16 cellular contexts compared by ENCODE assay signal in the genomic region with DNA sequence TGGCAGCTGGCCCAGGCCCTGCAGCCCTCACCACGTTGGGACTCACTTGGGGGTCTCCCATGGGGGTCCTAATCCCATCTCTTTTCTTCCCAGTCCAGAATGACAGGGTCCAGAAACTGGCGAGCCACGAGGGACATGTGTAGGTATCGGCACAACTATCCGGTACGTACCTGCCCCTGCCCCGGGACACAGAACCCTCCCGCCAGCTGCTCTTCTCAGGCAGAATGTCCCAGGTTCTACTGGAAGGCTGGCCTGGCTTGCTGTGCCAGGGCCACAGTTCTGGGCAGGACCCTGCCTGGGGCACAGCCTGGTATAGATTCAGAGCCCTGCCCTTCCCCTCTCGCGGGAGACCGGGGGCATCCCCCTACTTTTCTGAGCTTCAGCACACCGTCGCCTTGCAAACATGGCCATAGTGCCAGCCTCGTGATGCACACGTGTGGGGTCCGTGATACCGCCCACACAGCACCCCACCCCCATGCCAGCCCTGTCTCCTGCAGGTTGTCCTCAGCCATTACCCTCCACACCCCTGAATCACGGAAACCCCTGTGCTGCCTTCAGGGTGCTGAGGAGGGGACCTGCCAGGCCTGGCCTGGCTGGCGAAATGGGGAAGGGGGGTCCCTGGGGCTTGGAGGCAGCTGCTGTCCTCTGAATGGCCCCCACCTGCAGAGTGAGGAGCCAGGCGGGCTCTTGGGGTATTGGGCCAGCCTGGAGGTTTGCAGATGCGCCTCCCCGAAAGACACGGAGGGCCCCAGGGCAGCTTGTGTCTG. TPM values are rescaled to one million over a fixed set of nuclear protein-coding genes. Genes with fewer than 3 reads are reported as not detected.
DNase-seq lines count a peak whose midpoint lies in the region; TF ChIP-seq lines count a peak whose summit lies in the region.
"Had no signal": no experiment of that assay in that cellular context is flagged by ENCODE, and none has a peak within 500 bp of the region (broad histone marks: within the 10 kb centered on the region; RNA-seq: fewer than 3 reads in every experiment).

No MANE protein-coding gene starts in this region.

- H3K9me3 Mint-ChIP-seq in T-helper 2 cell treated with Interferon-gamma antibody and Interleukin-4, amounts not matched to agents 5 μg/mL and 100 μg/mL, for 36 hours = no peaks in the 10 kb centered on the region
- H3K9me3 Mint-ChIP-seq in IgD-negative memory B cell (no peaks in the 10 kb centered on the region), neural crest cell (no peaks in the 10 kb centered on the region)
- H3K9me3 Mint-ChIP-seq: activated CD4-positive, alpha-beta memory T cell treated with anti-CD3 and anti-CD28 coated beads, Interleukin-2, amount 10 ng/mL, durations not matched to agents 7 days and 5 days had no signal

- H3K9me3 ChIP-seq in adipocyte (ENCODE audit: control insufficient read depth, low read length) = no peaks in the 10 kb centered on the region
- no peaks in the 10 kb centered on the region for H3K9me3 ChIP-seq in effector memory CD4-positive, alpha-beta T cell (ENCODE audit: control insufficient read depth, low read length)
- H3K9me3 ChIP-seq: heart left ventricle had no signal

- H3K27ac Mint-ChIP-seq in T-helper 2 cell treated with Interferon-gamma antibody and Interleukin-4, amounts not matched to agents 5 μg/mL and 100 μg/mL, for 36 hours = no peak overlapping the region
- H3K27ac Mint-ChIP-seq in IgD-negative memory B cell (peak overlapping the region in 2 of 3 donors; percentile 89 to 93), neural crest cell (ENCODE audit: unreplicated experiment) (no peak overlapping the region)
- H3K27ac Mint-ChIP-seq: progenitor cell of endocrine pancreas had no signal

- TF ChIP-seq CTCF in neural crest cell (conservative IDR thresholded peaks at IDR 0.05) = no peak

- no peak overlapping the region for H3K27ac ChIP-seq in effector memory CD4-positive, alpha-beta T cell (ENCODE audit: insufficient read depth, low read length, poor library complexity, severe bottlenecking)
- H3K27ac ChIP-seq: C4-2B, WERI-Rb-1 had no signal

- peak overlapping the region; percentile 87 for H3K9ac ChIP-seq in adipocyte (ENCODE audit: low read length)

- H3K27me3 ChIP-seq in adipocyte (replicated peaks; ENCODE audit: control insufficient read depth, insufficient read depth, low read length) = no peaks in the 10 kb centered on the region
- no peaks in the 10 kb centered on the region for H3K27me3 ChIP-seq in effector memory CD4-positive, alpha-beta T cell (replicated peaks; ENCODE audit: control insufficient read depth, insufficient read depth, low read length, poor library complexity, severe bottlenecking)
- H3K27me3 ChIP-seq: heart left ventricle had no signal

- H3K36me3 Mint-ChIP-seq in T-helper 2 cell treated with Interferon-gamma antibody and Interleukin-4, amounts not matched to agents 5 μg/mL and 100 μg/mL, for 36 hours (ENCODE audit: low read depth) = peaks cover 28% of the 10 kb centered on the region
- H3K36me3 Mint-ChIP-seq in IgD-negative memory B cell (peaks cover 4% of the 10 kb centered on the region), neural crest cell (ENCODE audit: low read depth) (no peaks in the 10 kb centered on the region)

- peaks cover 15% of the 10 kb centered on the region for H3K4me1 ChIP-seq in adipocyte (ENCODE audit: control insufficient read depth, insufficient read depth, low read length)
- peaks cover 23% of the 10 kb centered on the region for H3K4me1 ChIP-seq in effector memory CD4-positive, alpha-beta T cell (ENCODE audit: control insufficient read depth, insufficient read depth, low read length, poor library complexity, severe bottlenecking)

- peaks cover 16% of the 10 kb centered on the region for H3K4me1 Mint-ChIP-seq in T-helper 2 cell treated with Interferon-gamma antibody and Interleukin-4, amounts not matched to agents 5 μg/mL and 100 μg/mL, for 36 hours (ENCODE audit: low read depth)
- peaks cover 12 to 24% (median 16%) of the 10 kb centered on the region in 3 donors for H3K4me1 Mint-ChIP-seq in IgD-negative memory B cell
- peaks cover 20% of the 10 kb centered on the region for H3K4me1 Mint-ChIP-seq in neural crest cell

- no peaks in the 10 kb centered on the region for H3K27me3 Mint-ChIP-seq in T-helper 2 cell treated with Interferon-gamma antibody and Interleukin-4, amounts not matched to agents 5 μg/mL and 100 μg/mL, for 36 hours (ENCODE audit: low read depth)
- no peaks in the 10 kb centered on the region for H3K27me3 Mint-ChIP-seq in IgD-negative memory B cell
- no peaks in the 10 kb centered on the region for H3K27me3 Mint-ChIP-seq in neural crest cell (ENCODE audit: low read depth)
- H3K27me3 Mint-ChIP-seq: activated CD4-positive, alpha-beta memory T cell treated with anti-CD3 and anti-CD28 coated beads, Interleukin-2, amount 10 ng/mL, durations not matched to agents 7 days and 5 days had no signal

- no peak overlapping the region for H3K4me3 ChIP-seq in adipocyte (ENCODE audit: low read length)
- H3K4me3 ChIP-seq in effector memory CD4-positive, alpha-beta T cell (ENCODE audit: insufficient read depth, low read depth, low read length, poor library complexity, severe bottlenecking) = no peak overlapping the region
- H3K4me3 ChIP-seq: skin epidermis had no signal

- H3K4me3 Mint-ChIP-seq in T-helper 2 cell treated with Interferon-gamma antibody and Interleukin-4, amounts not matched to agents 5 μg/mL and 100 μg/mL, for 36 hours = peak overlapping the region; percentile 48
- H3K4me3 Mint-ChIP-seq in IgD-negative memory B cell = peak overlapping the region in 2 of 4 donors; percentile 72 to 89
- H3K4me3 Mint-ChIP-seq in neural crest cell = peak overlapping the region; percentile 92

- in situ Hi-C loops in G401 (cut with HindIII; ENCODE audit: low sequenced_read_pairs) = no loop called here

- no peak for DNase-seq in T-helper 2 cell treated with Interferon-gamma antibody and Interleukin-4, amounts not matched to agents 5 μg/mL and 100 μg/mL, for 36 hours (ENCODE audit: low spot score)
- DNase-seq in T-helper 2 cell = no peak
- no peak for DNase-seq in adipocyte (ENCODE audit: low read depth)
- DNase-seq in neural crest cell (ENCODE audit: low read depth, low spot score) = no peak
- no peak for DNase-seq in effector memory CD4-positive, alpha-beta T cell
- DNase-seq in hypothalamus (lab: John Stamatoyannopoulos, UW) = no peak
- DNase-seq in G401 (ENCODE audit: low spot score) = no peak
- DNase-seq: amniotic stem cell, NCI-H774 had no signal

- H3K36me3 ChIP-seq in adipocyte (ENCODE audit: control insufficient read depth, insufficient read depth, low read length, severe bottlenecking) = peaks cover 53% of the 10 kb centered on the region
- H3K36me3 ChIP-seq in effector memory CD4-positive, alpha-beta T cell (ENCODE audit: control insufficient read depth, insufficient read depth, low read length) = peaks cover 48% of the 10 kb centered on the region

RNA-seq across cellular contexts. Expression of gene OGFR, which starts 3.0 kb away (rescaled TPM):
- 79.6 TPM for polyA plus RNA-seq in IgD-negative memory B cell
- 36.7 and 38.5 TPM in 2 replicates for total RNA-seq in neural crest cell
- total RNA-seq in G401 (2014; rRNA removed; shearing (Covaris generic)) = 43.9 and 45.6 TPM in 2 replicates

RNA-seq across cellular contexts. Expression of gene COL9A3, which starts 9.2 kb away (rescaled TPM):
- 11.9 TPM for polyA plus RNA-seq in IgD-negative memory B cell
- total RNA-seq in neural crest cell = 3.8 and 4.6 TPM in 2 replicates
- total RNA-seq in G401 (2014; rRNA removed; shearing (Covaris generic)) = 8.6 TPM in 2 replicates
- total RNA-seq: activated CD4-positive, alpha-beta memory T cell treated with anti-CD3 and anti-CD28 coated beads, Interleukin-2, amount 10 ng/mL, durations not matched to agents 7 days and 5 days had no signal

RNA-seq across cellular contexts. Expression of gene MRGBP, which starts 11.4 kb away (rescaled TPM):
- 8.3 TPM for polyA plus RNA-seq in IgD-negative memory B cell
- 19.4 and 22.2 TPM in 2 replicates for total RNA-seq in neural crest cell
- 25.2 and 33.6 TPM in 2 replicates for total RNA-seq in G401 (2014; rRNA removed; shearing (Covaris generic))

RNA-seq across cellular contexts. Expression of gene TCFL5, which starts 54.0 kb away (rescaled TPM):
- 1.2 TPM for polyA plus RNA-seq in IgD-negative memory B cell
- total RNA-seq in neural crest cell = 17.5 and 17.6 TPM in 2 replicates
- total RNA-seq in G401 (2014; rRNA removed; shearing (Covaris generic)) = 23.0 and 24.2 TPM in 2 replicates

Comparison
In these comparisons a context has a peak if more than half of its experiments do, and no peak if none do; other contexts are left out.
1. H3K27ac Mint-ChIP-seq: peak in IgD-negative memory B cell (2 of 3); none in T-helper 2 cell treated with Interferon-gamma antibody and Interleukin-4, amounts not matched to agents 5 μg/mL and 100 μg/mL, for 36 hours (single experiment) and neural crest cell (single experiment).